Comparison of ENCODE assay signal across 19 cellular contexts in the genomic region with DNA sequence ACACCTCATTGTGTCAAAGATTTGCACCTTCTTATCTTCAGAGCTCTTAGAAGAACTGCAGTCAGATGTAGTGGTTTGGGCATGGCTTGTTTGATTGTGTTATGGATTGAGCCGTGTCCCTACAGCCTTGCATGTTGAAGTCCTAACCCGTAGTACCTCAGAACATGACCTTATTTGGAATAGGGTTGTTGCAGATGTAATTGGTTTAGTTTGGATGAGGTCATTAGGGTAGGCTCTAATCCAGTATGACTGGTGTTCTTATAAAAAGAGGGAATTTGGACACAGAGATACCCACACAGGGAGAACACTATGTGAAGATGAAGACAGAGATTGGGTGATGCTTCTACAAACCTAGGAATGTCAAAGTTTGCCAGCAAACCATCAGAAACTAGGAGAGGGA.
"Had no signal": no experiment of that assay in that cellular context is flagged by ENCODE, and none has a peak within 500 bp of the region (broad histone marks: within the 10 kb centered on the region; RNA-seq: fewer than 3 reads in every experiment).

No MANE protein-coding gene starts in this region.

- H3K27ac ChIP-seq: epithelial cell of prostate, esophagus muscularis mucosa, neutrophil, suprapubic skin, thyroid gland, uterus had no signal

- ATAC-seq: left lobe of liver; mucosa of descending colon; naive thymus-derived CD8-positive, alpha-beta T cell had no signal

- H3K4me3 Mint-ChIP-seq: naive thymus-derived CD8-positive, alpha-beta T cell; type B pancreatic cell had no signal

- H3K9me3 ChIP-seq: esophagus muscularis mucosa, mucosa of descending colon, neutrophil, suprapubic skin, thyroid gland, uterus had no signal

- H3K9me3 Mint-ChIP-seq: type B pancreatic cell had no signal

- H3K36me3 Mint-ChIP-seq: naive thymus-derived CD8-positive, alpha-beta T cell had no signal

- H3K4me3 ChIP-seq: esophagus muscularis mucosa, mucosa of descending colon, smooth muscle cell, suprapubic skin, thyroid gland, uterus had no signal

- DNase-seq: effector memory CD4-positive, alpha-beta T cell; foreskin melanocyte; head of caudate nucleus; hippocampal formation; mammary epithelial cell; mucosa of descending colon; naive thymus-derived CD8-positive, alpha-beta T cell; posterior cingulate gyrus; stimulated activated CD4-positive, alpha-beta T cell treated with anti-CD3 and anti-CD28 coated beads, Interleukin-2, amount 100 ng/mL, for 48 hours; stimulated activated naive CD4-positive, alpha-beta T cell treated with Interleukin-2 at 50 U/mL for 16 hours; thyroid gland; uterus had no signal

- H3K4me2 ChIP-seq: smooth muscle cell had no signal

- H3K27ac Mint-ChIP-seq: naive thymus-derived CD8-positive, alpha-beta T cell had no signal

- H3K27me3 ChIP-seq: esophagus muscularis mucosa, neutrophil, suprapubic skin, thyroid gland, uterus had no signal

- H3K4me1 ChIP-seq: suprapubic skin, thyroid gland, uterus had no signal

- H3K36me3 ChIP-seq: esophagus muscularis mucosa, neutrophil, suprapubic skin, thyroid gland, uterus had no signal

- H3K27me3 Mint-ChIP-seq: naive thymus-derived CD8-positive, alpha-beta T cell; type B pancreatic cell had no signal
